1 cellular context compared by ENCODE assay signal in the genomic region with DNA sequence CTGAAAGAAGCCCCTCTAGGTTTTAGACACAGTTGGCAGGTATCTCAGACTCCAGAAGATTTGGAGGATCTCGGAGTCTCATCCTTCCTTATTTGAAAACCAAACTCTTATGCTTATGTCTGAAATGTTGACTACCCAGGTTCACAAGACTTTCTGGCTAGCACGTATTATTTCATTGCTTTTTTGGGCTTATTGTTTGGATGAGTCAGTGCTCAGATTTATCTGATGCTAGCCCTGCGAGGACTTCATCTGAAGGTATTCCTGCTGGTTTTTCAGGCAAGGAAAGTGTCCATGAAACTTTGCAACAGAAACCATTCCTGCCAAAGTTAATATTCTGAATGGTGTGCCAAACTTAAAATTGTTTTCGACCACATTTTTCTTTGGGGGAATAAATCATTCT.
TF ChIP-seq lines count a peak whose summit lies in the region.

No MANE protein-coding gene starts in this region.

TF ChIP-seq in SK-N-SH, 30 proteins besides CTCF, POLR2A, EP300 and RAD21 (continued from another document):
- TF ChIP-seq, protein P1, sequence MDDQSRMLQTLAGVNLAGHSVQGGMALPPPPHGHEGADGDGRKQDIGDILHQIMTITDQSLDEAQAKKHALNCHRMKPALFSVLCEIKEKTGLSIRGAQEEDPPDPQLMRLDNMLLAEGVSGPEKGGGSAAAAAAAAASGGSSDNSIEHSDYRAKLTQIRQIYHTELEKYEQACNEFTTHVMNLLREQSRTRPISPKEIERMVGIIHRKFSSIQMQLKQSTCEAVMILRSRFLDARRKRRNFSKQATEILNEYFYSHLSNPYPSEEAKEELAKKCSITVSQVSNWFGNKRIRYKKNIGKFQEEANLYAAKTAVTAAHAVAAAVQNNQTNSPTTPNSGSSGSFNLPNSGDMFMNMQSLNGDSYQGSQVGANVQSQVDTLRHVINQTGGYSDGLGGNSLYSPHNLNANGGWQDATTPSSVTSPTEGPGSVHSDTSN (IDR thresholded peaks at IDR 0.05) = no peak
- no peak for TF ChIP-seq FOXJ3 (CRISPR knock-in tag; IDR thresholded peaks at IDR 0.05)
- no peak for TF ChIP-seq FOXM1 (IDR thresholded peaks at IDR 0.05; ENCODE audit: low read depth)
- TF ChIP-seq SIN3A (IDR thresholded peaks at IDR 0.05; ENCODE audit: borderline replicate concordance, low read depth, low read length) = no peak
TF ChIP-seq in SK-N-SH: peak in this region for 0.
